In the genomic region with DNA sequence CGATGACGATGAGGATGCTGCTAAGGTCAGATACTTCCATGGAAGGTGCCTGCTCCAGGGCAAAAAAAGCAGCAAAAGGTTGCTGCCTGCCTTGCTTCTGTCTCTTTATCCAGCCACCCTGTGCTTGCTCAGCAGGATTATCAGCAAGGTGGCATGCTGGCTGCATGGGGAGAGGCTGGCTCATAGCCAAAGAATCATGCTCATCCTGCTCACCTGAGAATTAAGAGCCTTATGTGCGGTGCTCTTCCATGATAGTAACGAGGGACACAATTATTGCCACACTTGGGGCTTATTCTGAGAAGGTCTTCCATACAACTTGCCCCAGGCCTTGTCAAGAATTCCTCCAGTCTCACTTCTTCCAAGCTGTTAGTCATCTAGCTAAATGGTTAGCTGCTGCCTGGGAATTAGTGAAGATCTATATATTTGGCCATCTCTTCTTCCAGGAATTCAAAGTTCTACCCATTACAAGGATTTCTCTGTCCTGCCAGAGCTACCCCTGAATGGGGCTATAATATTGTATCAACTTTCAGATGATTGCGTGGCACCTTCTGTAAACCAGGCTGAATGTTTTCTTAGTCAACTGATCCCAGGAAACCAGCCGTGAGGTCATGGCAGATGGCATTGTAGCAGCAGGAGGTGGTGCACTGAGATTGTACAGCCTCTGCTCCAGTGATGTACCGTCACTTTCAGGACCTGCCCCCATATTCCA, we compare ENCODE assay signal across 19 cellular contexts.
DNase-seq lines count a peak whose midpoint lies in the region; ATAC-seq and TF ChIP-seq lines count a peak whose summit lies in the region.
"Had no signal": no experiment of that assay in that cellular context is flagged by ENCODE, and none has a peak within 500 bp of the region (broad histone marks: within the 10 kb centered on the region; RNA-seq: fewer than 3 reads in every experiment).

No MANE protein-coding gene starts in this region.

- peak; percentile 53 for DNase-seq in D341Med (ENCODE audit: low spot score)
- DNase-seq in LHCN-M2 (ENCODE audit: low read depth) = peak; percentile 79
- peak; percentile 97 for DNase-seq in NCI-H2171 treated with DMSO at 0.1 percent for 48 hours (lab: John Stamatoyannopoulos, UW)
- peak; percentile 36 to 48 for DNase-seq in SJCRH30
- no peak for DNase-seq in HuH-7 (ENCODE audit: low spot score)
- DNase-seq in sigmoid colon = no peak
- DNase-seq: activated CD4-positive, CD25-positive, alpha-beta regulatory T cell; activated naive CD4-positive, alpha-beta T cell; CD8-positive, alpha-beta T cell; dermis blood vessel endothelial cell; glutamatergic neuron; immature natural killer cell; lower lobe of right lung; NCI-H226; stomach; T-cell had no signal

- H3K36me3 ChIP-seq in SJCRH30 (no peaks in the 10 kb centered on the region), sigmoid colon (no peaks in the 10 kb centered on the region)
- H3K36me3 ChIP-seq: lower lobe of right lung, stomach had no signal

- no peaks in the 10 kb centered on the region for H3K4me1 ChIP-seq in SJCRH30
- no peaks in the 10 kb centered on the region for H3K4me1 ChIP-seq in sigmoid colon
- H3K4me1 ChIP-seq: lower lobe of right lung had no signal

- intact Hi-C loops in sigmoid colon (cut with DNase I) = no loop called here

- no peaks in the 10 kb centered on the region for H3K9me3 ChIP-seq in SJCRH30 (replicated peaks)
- no peaks in the 10 kb centered on the region for H3K9me3 ChIP-seq in sigmoid colon
- H3K9me3 ChIP-seq: lower lobe of right lung, stomach had no signal

- no peak for TF ChIP-seq EP300 in sigmoid colon (IDR thresholded peaks at IDR 0.05)

- H3K27ac ChIP-seq in SJCRH30 (no peak overlapping the region), sigmoid colon (no peak overlapping the region)
- H3K27ac ChIP-seq: lower lobe of right lung, stomach had no signal

- 72 to 87% methylated on average over 7 of the region's 7 CpGs for WGBS in sigmoid colon, 2 donors

- H3K27me3 ChIP-seq in SJCRH30 (no peaks in the 10 kb centered on the region), sigmoid colon (no peaks in the 10 kb centered on the region)

- no peak for TF ChIP-seq CTCF in sigmoid colon (IDR thresholded peaks at IDR 0.05)

- no peak for ATAC-seq in HG02852 (IDR thresholded peaks at IDR 0.05; ENCODE audit: unreplicated experiment)
- ATAC-seq in GM19463 (IDR thresholded peaks at IDR 0.05; ENCODE audit: unreplicated experiment) = no peak
- ATAC-seq: CD8-positive, alpha-beta T cell; lower lobe of right lung; natural killer cell treated with Interleukin-12 subunit alpha and Interleukin-12 subunit beta and Interleukin-15 and Interleukin-18, amount 100 ng/mL, for 72 hours; T-cell had no signal

- TF ChIP-seq POLR2A in sigmoid colon (IDR thresholded peaks at IDR 0.05) = no peak

- H3K4me3 ChIP-seq in SJCRH30 (no peak overlapping the region), sigmoid colon (no peak overlapping the region)
- H3K4me3 ChIP-seq: lower lobe of right lung, stomach had no signal

Comparison
In these comparisons a context has a peak if more than half of its experiments do, and no peak if none do; other contexts are left out.
1. DNase-seq: peak in D341Med (single experiment), LHCN-M2 (single experiment), NCI-H2171 treated with DMSO at 0.1 percent for 48 hours (single experiment) and SJCRH30 (2 of 2); none in HuH-7 (single experiment) and sigmoid colon (single experiment).